ENCODE assay signal across 8 cellular contexts in genomic region chr3:142724682-142725351, GRCh38. TPM values are rescaled to one million over a fixed set of nuclear protein-coding genes. Genes with fewer than 3 reads are reported as not detected.
DNase-seq lines count a peak whose midpoint lies in the region; ATAC-seq and FAIRE-seq lines count a peak whose summit lies in the region.

No MANE protein-coding gene starts in this region.

- no peaks in the 10 kb centered on the region; the same call in 1 of the 2 replicates for H3K4me1 ChIP-seq in SJSA1 (replicated peaks)

- no peaks in the 10 kb centered on the region for H3K27me3 ChIP-seq in SJSA1 (replicated peaks)

- ATAC-seq in HG03521 (IDR thresholded peaks at IDR 0.05; ENCODE audit: unreplicated experiment), result peak; percentile 7

- H3K4me3 ChIP-seq in SJSA1 (peak overlapping the region; percentile 98), skin epidermis (peak overlapping the region; percentile 45 to 82 (median 68))

- peak; percentile 43 for DNase-seq in Ammon's horn (ENCODE audit: low spot score)
- peak; percentile 15 for DNase-seq in GM19239 (ENCODE audit: insufficient read length, low spot score)
- DNase-seq in SJSA1 (ENCODE audit: low read depth in 1 of 2, low spot score in 2 of 2), result peak; percentile 46 to 59
- DNase-seq in cerebellar cortex (ENCODE audit: low spot score), result peak; percentile 74
- peak; percentile 86 for DNase-seq in islet precursor cell
- DNase-seq in SKM-1 (lab: John Stamatoyannopoulos, UW; ENCODE audit: unreplicated experiment), result no peak

- no peak for FAIRE-seq in GM19239 (lab: Jason Lieb, UNC)

- H3K36me3 ChIP-seq in SJSA1, result peaks cover 3% of the 10 kb centered on the region; the same call in 1 of the 2 replicates

- peak overlapping the region; percentile 93 for H3K27ac ChIP-seq in SJSA1
- peak overlapping the region in 14 of 21 experiments; percentile 1 to 93 (median 75) for H3K27ac ChIP-seq in skin epidermis

- H3K9me3 ChIP-seq in SJSA1 (replicated peaks), result no peaks in the 10 kb centered on the region; the same call in 1 of the 2 replicates

RNA-seq across cellular contexts. Expression of gene TRPC1, which starts 1.0 kb away (rescaled TPM):
- total RNA-seq in SJSA1 (2014; rRNA removed; shearing (Covaris generic)), result 1.9 and 11.7 TPM in 2 replicates
